In the genomic region with DNA sequence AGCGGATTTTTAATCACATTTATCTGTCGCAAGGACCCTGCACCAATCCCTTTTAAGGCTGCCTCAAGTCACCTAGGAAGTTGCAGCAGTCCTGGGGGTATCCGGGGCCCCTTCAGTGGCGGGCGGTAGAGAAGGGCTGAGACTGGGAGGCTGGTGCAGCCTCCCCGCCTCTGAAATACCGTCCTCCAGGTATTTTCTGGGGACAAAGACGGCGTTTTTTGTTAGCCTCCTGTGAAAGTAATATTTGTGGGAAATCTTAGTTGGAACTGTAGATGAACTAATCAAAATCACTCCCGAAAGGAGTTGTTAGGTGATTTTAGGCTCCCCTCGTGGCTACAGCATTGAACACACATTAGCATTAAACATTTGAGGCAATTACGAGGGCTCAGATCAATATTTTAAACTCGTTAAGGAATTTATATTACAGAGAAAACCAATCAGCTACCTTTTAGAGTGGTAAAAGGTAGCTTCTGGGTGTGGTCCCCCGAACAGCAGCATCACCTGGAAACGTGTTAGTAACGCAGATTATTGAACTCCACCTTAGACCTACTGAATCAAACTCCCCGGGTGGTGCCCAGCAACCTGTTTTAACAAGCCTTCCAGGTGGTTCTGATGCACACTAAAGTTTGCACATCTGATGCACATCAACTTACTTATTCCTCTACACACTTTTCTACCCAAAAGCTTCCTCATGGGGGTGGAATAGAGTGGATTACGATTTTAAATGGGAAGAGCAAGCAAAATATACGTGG, we compare ENCODE assay signal across 8 cellular contexts. TPM values are rescaled to one million over a fixed set of nuclear protein-coding genes. Genes with fewer than 3 reads are reported as not detected.
A peak's percentile ranks its signal among the peaks of the same experiment; 100 is the strongest.
DNase-seq lines count a peak whose midpoint lies in the region; ATAC-seq and TF ChIP-seq lines count a peak whose summit lies in the region.

No MANE protein-coding gene starts in this region.

- H2AFZ ChIP-seq in neuron (ENCODE audit: low read depth, low read length): peak overlapping the region; percentile 98

- H3K36me3 ChIP-seq in neuron (ENCODE audit: insufficient read depth, low read length): peaks cover 2% of the 10 kb centered on the region

- peaks cover 10% of the 10 kb centered on the region for H3K4me1 ChIP-seq in neuron (ENCODE audit: insufficient read depth, low read length)

- H3K4me3 ChIP-seq in epithelial cell of proximal tubule (ENCODE audit: low read depth, low read length) (peak overlapping the region; percentile 76), neuron (ENCODE audit: low read length) (peak overlapping the region; percentile 95)

- no peak for TF ChIP-seq CTCF in epithelial cell of proximal tubule (conservative IDR thresholded peaks at IDR 0.05; ENCODE audit: low read depth, low read length)

- H3K9me3 ChIP-seq in neuron (ENCODE audit: low read length): no peaks in the 10 kb centered on the region

- ATAC-seq in GM18858 (IDR thresholded peaks at IDR 0.05; ENCODE audit: unreplicated experiment): peak; percentile 25
- peak; percentile 35 for ATAC-seq in HG02759 (IDR thresholded peaks at IDR 0.05; ENCODE audit: unreplicated experiment)
- no peak for ATAC-seq in GM18873 (IDR thresholded peaks at IDR 0.05; ENCODE audit: low FRiP score, unreplicated experiment)

- no peak for DNase-seq in epithelial cell of proximal tubule (ENCODE audit: low read depth)
- DNase-seq in GM19240 (ENCODE audit: insufficient read length, low spot score): no peak
- DNase-seq in anterior cingulate cortex (lab: John Stamatoyannopoulos, UW): no peak

- H3K27me3 ChIP-seq in neuron (ENCODE audit: insufficient read depth, low read length): no peaks in the 10 kb centered on the region

TF ChIP-seq in PFSK-1, 5 proteins besides CTCF, POLR2A, EP300 and RAD21:
- TF ChIP-seq POLR2AphosphoS5 (IDR thresholded peaks at IDR 0.05; ENCODE audit: low read depth, low read length) (no peak; the same call in 1 of the 2 replicates), TAF1 (IDR thresholded peaks at IDR 0.05; ENCODE audit: borderline replicate concordance, insufficient read depth, low read length) (0 out of 2 replicates have a peak, but pooled peaks have one; percentile 3)

RNA-seq across cellular contexts. Expression of a gene that starts 0.5 kb away (rescaled TPM):
- polyA plus RNA-seq in PFSK-1 (2012; ENCODE audit: insufficient read length, low read depth): 62.7 TPM
- 95.9 and 132 TPM in 2 replicates for total RNA-seq in epithelial cell of proximal tubule

RNA-seq across cellular contexts. Expression of a gene that starts 19.0 kb away (rescaled TPM):
- polyA plus RNA-seq in PFSK-1 (2012; ENCODE audit: insufficient read length, low read depth): 0.68 TPM
- 0.80 and 1.1 TPM in 2 replicates for total RNA-seq in epithelial cell of proximal tubule

RNA-seq across cellular contexts. Expression of a gene that starts 55.7 kb away (rescaled TPM):
- polyA plus RNA-seq in PFSK-1 (2012; ENCODE audit: insufficient read length, low read depth): not detected
- total RNA-seq in epithelial cell of proximal tubule: 0.14 and 0.98 TPM in 2 replicates
